ENCODE assay signal across 28 cellular contexts in genomic region chr16:86798247-86799041, GRCh38.
DNase-seq lines count a peak whose midpoint lies in the region; ATAC-seq and TF ChIP-seq lines count a peak whose summit lies in the region.
"Had no signal": no experiment of that assay in that cellular context is flagged by ENCODE, and none has a peak within 500 bp of the region (broad histone marks: within the 10 kb centered on the region; RNA-seq: fewer than 3 reads in every experiment).

No MANE protein-coding gene starts in this region.

- peak overlapping the region; percentile 56 for H3K27ac Mint-ChIP-seq in Calu3 (ENCODE audit: unreplicated experiment)
- H3K27ac Mint-ChIP-seq in chondrocyte (ENCODE audit: unreplicated experiment): peak overlapping the region; percentile 34
- H3K27ac Mint-ChIP-seq: activated CD4-positive, alpha-beta memory T cell treated with anti-CD3 and anti-CD28 coated beads, Interleukin-2, amount 10 ng/mL, durations not matched to agents 7 days and 5 days; activated naive CD8-positive, alpha-beta T cell treated with anti-CD3 and anti-CD28 coated beads, Interleukin-2, amount 10 ng/mL, durations not matched to agents 7 days and 5 days; effector memory CD8-positive, alpha-beta T cell; IgD-negative memory B cell; stimulated activated effector memory CD8-positive, alpha-beta T cell treated with anti-CD3 and anti-CD28 coated beads, Interleukin-12 subunit alpha, Interleukin-12 subunit beta, amount 100 ng/mL, for 72 hours; T-helper 1 cell treated with Interleukin-12 subunit alpha and Interleukin-12 subunit beta and Interleukin-4 antibody, amounts not matched to agents 30 μg/mL and 1 μg/mL, for 36 hours had no signal

- no TSS peak for BruUV-seq in Calu3 (replicated peaks; lab: Mats Ljungman, UMichigan)

- no peaks in the 10 kb centered on the region for H3K9me3 ChIP-seq in MG63
- H3K9me3 ChIP-seq: BLaER1, colonic mucosa, neutrophil, suprapubic skin had no signal

- peaks cover 49% of the 10 kb centered on the region for H3K27me3 ChIP-seq in MG63
- H3K27me3 ChIP-seq: BLaER1, brain microvascular endothelial cell, colonic mucosa had no signal

- H3K4me1 Mint-ChIP-seq in Calu3 (ENCODE audit: low read depth, unreplicated experiment) (peaks cover 10% of the 10 kb centered on the region), chondrocyte (ENCODE audit: low read depth) (peaks cover 14% of the 10 kb centered on the region)
- H3K4me1 Mint-ChIP-seq: activated CD4-positive, alpha-beta memory T cell treated with anti-CD3 and anti-CD28 coated beads, Interleukin-2, amount 10 ng/mL, durations not matched to agents 7 days and 5 days; activated naive CD8-positive, alpha-beta T cell treated with anti-CD3 and anti-CD28 coated beads, Interleukin-2, amount 10 ng/mL, durations not matched to agents 7 days and 5 days; IgD-negative memory B cell; stimulated activated effector memory CD8-positive, alpha-beta T cell treated with anti-CD3 and anti-CD28 coated beads, Interleukin-12 subunit alpha, Interleukin-12 subunit beta, amount 100 ng/mL, for 72 hours had no signal

- H3K36me3 Mint-ChIP-seq in Calu3 (ENCODE audit: insufficient read depth, unreplicated experiment): no peaks in the 10 kb centered on the region
- H3K36me3 Mint-ChIP-seq in chondrocyte (ENCODE audit: low read depth): no peaks in the 10 kb centered on the region
- H3K36me3 Mint-ChIP-seq: activated naive CD8-positive, alpha-beta T cell treated with anti-CD3 and anti-CD28 coated beads, Interleukin-2, amount 10 ng/mL, durations not matched to agents 7 days and 5 days; IgD-negative memory B cell; stimulated activated effector memory CD8-positive, alpha-beta T cell treated with anti-CD3 and anti-CD28 coated beads, Interleukin-12 subunit alpha, Interleukin-12 subunit beta, amount 100 ng/mL, for 72 hours had no signal

- ATAC-seq in HG03095 (IDR thresholded peaks at IDR 0.05; ENCODE audit: unreplicated experiment): no peak
- ATAC-seq: effector memory CD8-positive, alpha-beta T cell; left colon; Panc1; stimulated activated effector memory CD8-positive, alpha-beta T cell treated with anti-CD3 and anti-CD28 coated beads, Interleukin-12 subunit alpha, Interleukin-12 subunit beta, amount 100 ng/mL, for 72 hours had no signal

- DNase-seq in Calu3 (peak; percentile 72), MG63 (peak; percentile 60), chondrocyte (ENCODE audit: low spot score) (no peak), myocyte (ENCODE audit: low read depth) (peak; percentile 53), hepatic stellate cell (ENCODE audit: low spot score) (no peak), COLO668 (lab: John Stamatoyannopoulos, UW; ENCODE audit: unreplicated experiment) (no peak)
- no peak for DNase-seq in activated naive CD4-positive, alpha-beta T cell treated with Interleukin-2 at 50 U/mL for 16 hours
- DNase-seq: ACHN; activated CD4-positive, alpha-beta memory T cell treated with anti-CD3 and anti-CD28 coated beads, Interleukin-2, amount 10 ng/mL, durations not matched to agents 7 days and 5 days; activated CD4-positive, CD25-positive, alpha-beta regulatory T cell treated with anti-CD3 and anti-CD28 coated beads, Interleukin-2, amount 50 U/mL, for 72 hours; activated naive CD8-positive, alpha-beta T cell treated with anti-CD3 and anti-CD28 coated beads, Interleukin-2, amount 10 ng/mL, durations not matched to agents 7 days and 5 days; brain microvascular endothelial cell; colonic mucosa; COR-L47; effector memory CD8-positive, alpha-beta T cell; left colon; mesenchymal stem cell; NCI-H1417 treated with DMSO at 0.1 percent for 48 hours; NCI-H524 treated with DMSO at 0.1 percent for 48 hours had no signal

- no peak overlapping the region for H3K4me3 ChIP-seq in MG63
- H3K4me3 ChIP-seq: BLaER1, colonic mucosa, esophagus muscularis mucosa, suprapubic skin had no signal

- no peak overlapping the region for H3K4me3 Mint-ChIP-seq in Calu3 (ENCODE audit: low read depth, unreplicated experiment)
- H3K4me3 Mint-ChIP-seq in chondrocyte (ENCODE audit: unreplicated experiment): no peak overlapping the region
- H3K4me3 Mint-ChIP-seq: activated CD4-positive, alpha-beta memory T cell treated with anti-CD3 and anti-CD28 coated beads, Interleukin-2, amount 10 ng/mL, durations not matched to agents 7 days and 5 days; activated naive CD8-positive, alpha-beta T cell treated with anti-CD3 and anti-CD28 coated beads, Interleukin-2, amount 10 ng/mL, durations not matched to agents 7 days and 5 days; effector memory CD8-positive, alpha-beta T cell; IgD-negative memory B cell; stimulated activated effector memory CD8-positive, alpha-beta T cell treated with anti-CD3 and anti-CD28 coated beads, Interleukin-12 subunit alpha, Interleukin-12 subunit beta, amount 100 ng/mL, for 72 hours; T-helper 1 cell treated with Interleukin-12 subunit alpha and Interleukin-12 subunit beta and Interleukin-4 antibody, amounts not matched to agents 30 μg/mL and 1 μg/mL, for 36 hours had no signal

- TF ChIP-seq CTCF in Calu3 (IDR thresholded peaks at IDR 0.05; ENCODE audit: unreplicated experiment) (no peak), chondrocyte (IDR thresholded peaks at IDR 0.05) (no peak)

- intact Hi-C loops in Calu3 (cut with micrococcal nuclease; ENCODE audit: unreplicated experiment): no loop called here

- no peaks in the 10 kb centered on the region for H3K36me3 ChIP-seq in MG63
- H3K36me3 ChIP-seq: BLaER1, brain microvascular endothelial cell, colonic mucosa, esophagus muscularis mucosa, neutrophil, suprapubic skin had no signal

- CTCF ChIA-PET in Calu3 (lab: Charles Lee): interaction anchor here (1.0 to 1.4 kb wide), 5 partner anchors 11 to 219 kb away, joined by 3 to 5 read pairs (median 4); no protein-coding TSS in a partner anchor

- H3K27me3 Mint-ChIP-seq in Calu3 (ENCODE audit: unreplicated experiment) (peaks cover 11% of the 10 kb centered on the region), chondrocyte (ENCODE audit: low read depth) (peaks cover 2% of the 10 kb centered on the region)

- H3K9me3 Mint-ChIP-seq in Calu3 (ENCODE audit: low read depth, unreplicated experiment) (peaks cover 2% of the 10 kb centered on the region), chondrocyte (ENCODE audit: low read depth) (no peaks in the 10 kb centered on the region)
- H3K9me3 Mint-ChIP-seq: activated CD4-positive, alpha-beta memory T cell treated with anti-CD3 and anti-CD28 coated beads, Interleukin-2, amount 10 ng/mL, durations not matched to agents 7 days and 5 days; activated naive CD8-positive, alpha-beta T cell treated with anti-CD3 and anti-CD28 coated beads, Interleukin-2, amount 10 ng/mL, durations not matched to agents 7 days and 5 days; effector memory CD8-positive, alpha-beta T cell; stimulated activated effector memory CD8-positive, alpha-beta T cell treated with anti-CD3 and anti-CD28 coated beads, Interleukin-12 subunit alpha, Interleukin-12 subunit beta, amount 100 ng/mL, for 72 hours; T-helper 1 cell treated with Interleukin-12 subunit alpha and Interleukin-12 subunit beta and Interleukin-4 antibody, amounts not matched to agents 30 μg/mL and 1 μg/mL, for 36 hours had no signal

Comparison
In these comparisons a context has a peak if more than half of its experiments do, and no peak if none do; other contexts are left out.
1. DNase-seq: peak in Calu3 (single experiment), MG63 (single experiment) and myocyte (single experiment); none in chondrocyte (single experiment), hepatic stellate cell (single experiment), activated naive CD4-positive, alpha-beta T cell treated with Interleukin-2 at 50 U/mL for 16 hours (single experiment) and COLO668 (single experiment).